ENCODE assay signal across 1 cellular context in genomic region chr1:81848880-81849500, GRCh38.
TF ChIP-seq lines count a peak whose summit lies in the region.

No MANE protein-coding gene starts in this region.

TF ChIP-seq in HepG2, 621 proteins besides CTCF, POLR2A, EP300 and RAD21 (continues in another document):
- TF ChIP-seq ZNF660 (CRISPR knock-in tag; IDR thresholded peaks at IDR 0.05; ENCODE audit: borderline replicate concordance, low read depth): no peak
- no peak for TF ChIP-seq NFKB2 (CRISPR knock-in tag; IDR thresholded peaks at IDR 0.05; ENCODE audit: borderline replicate concordance)
- TF ChIP-seq FOXA3 (CRISPR knock-in tag; IDR thresholded peaks at IDR 0.05): peak; percentile 72
- TF ChIP-seq SOX6 (IDR thresholded peaks at IDR 0.05): no peak
- TF ChIP-seq SOX6 (CRISPR knock-in tag; IDR thresholded peaks at IDR 0.05): peak; percentile 93
- TF ChIP-seq CSRNP2 (CRISPR knock-in tag; conservative IDR thresholded peaks at IDR 0.05; ENCODE audit: low read depth): no peak
- peak; percentile 72; the same call in 1 of the 2 replicates for TF ChIP-seq ETV5 (CRISPR knock-in tag; IDR thresholded peaks at IDR 0.05; ENCODE audit: borderline replicate concordance)
- TF ChIP-seq FOXP4 (CRISPR knock-in tag; IDR thresholded peaks at IDR 0.05): peak; percentile 55; the same call in 1 of the 2 replicates
- TF ChIP-seq FOXP1 (IDR thresholded peaks at IDR 0.05): peak; percentile 74
- peak; percentile 85 for TF ChIP-seq FOXP1 (CRISPR knock-in tag; IDR thresholded peaks at IDR 0.05)
- peak; percentile 75 for TF ChIP-seq CREM (IDR thresholded peaks at IDR 0.05)
- TF ChIP-seq CREM (CRISPR knock-in tag; IDR thresholded peaks at IDR 0.05): no peak
- TF ChIP-seq ZNF142 (CRISPR knock-in tag; IDR thresholded peaks at IDR 0.05): no peak
- no peak for TF ChIP-seq ZNF253 (CRISPR knock-in tag; IDR thresholded peaks at IDR 0.05; ENCODE audit: borderline replicate concordance)
- no peak for TF ChIP-seq ZNF430 (CRISPR knock-in tag; IDR thresholded peaks at IDR 0.05)
- no peak for TF ChIP-seq ZSCAN22 (CRISPR knock-in tag; IDR thresholded peaks at IDR 0.05)
- TF ChIP-seq SOX13 (IDR thresholded peaks at IDR 0.05): peak; percentile 90
- peak in 1 of 2 experiments; percentile 98; a peak in 2 of 4 replicates for TF ChIP-seq SOX13 (CRISPR knock-in tag; conservative IDR thresholded peaks at IDR 0.05 in 1 of 2, IDR thresholded peaks at IDR 0.05 in 1 of 2)
- no peak for TF ChIP-seq NR0B2 (CRISPR knock-in tag; IDR thresholded peaks at IDR 0.05)
- no peak for TF ChIP-seq ZNF7 (CRISPR knock-in tag; IDR thresholded peaks at IDR 0.05)
- no peak for TF ChIP-seq ZNF20 (CRISPR knock-in tag; IDR thresholded peaks at IDR 0.05)
- TF ChIP-seq SAP130 (CRISPR knock-in tag; IDR thresholded peaks at IDR 0.05; ENCODE audit: low read depth): peak; percentile 43; the same call in 1 of the 2 replicates
- TF ChIP-seq SNAPC5 (CRISPR knock-in tag; IDR thresholded peaks at IDR 0.05; ENCODE audit: borderline replicate concordance): no peak
- TF ChIP-seq NR2F1 (CRISPR knock-in tag; IDR thresholded peaks at IDR 0.05): no peak
- peak; percentile 63 for TF ChIP-seq HHEX (CRISPR knock-in tag; IDR thresholded peaks at IDR 0.05)
- TF ChIP-seq CREB1 (IDR thresholded peaks at IDR 0.05): no peak
- TF ChIP-seq CREB1 (CRISPR knock-in tag; IDR thresholded peaks at IDR 0.05): peak; percentile 51
- TF ChIP-seq RXRA (CRISPR knock-in tag; IDR thresholded peaks at IDR 0.05): no peak
- TF ChIP-seq GFI1 (CRISPR knock-in tag; IDR thresholded peaks at IDR 0.05; ENCODE audit: borderline replicate concordance): peak; percentile 64; the same call in 1 of the 2 replicates
- peak; percentile 46; the same call in 1 of the 2 replicates for TF ChIP-seq HDAC2 (CRISPR knock-in tag; IDR thresholded peaks at IDR 0.05)
- TF ChIP-seq HDAC1 (CRISPR knock-in tag; IDR thresholded peaks at IDR 0.05): peak; percentile 37; the same call in 1 of the 2 replicates
- no peak for TF ChIP-seq ZKSCAN8 (CRISPR knock-in tag; IDR thresholded peaks at IDR 0.05; ENCODE audit: borderline replicate concordance)
- TF ChIP-seq ASH2L (IDR thresholded peaks at IDR 0.05; ENCODE audit: insufficient read length, low read depth, low read length): peak; percentile 30
- no peak for TF ChIP-seq TOE1 (CRISPR knock-in tag; IDR thresholded peaks at IDR 0.05)
- TF ChIP-seq ZBTB26 (CRISPR knock-in tag; IDR thresholded peaks at IDR 0.05; ENCODE audit: borderline replicate concordance): no peak
- peak; percentile 96 for TF ChIP-seq TCF7 (IDR thresholded peaks at IDR 0.05; ENCODE audit: low read depth)
- TF ChIP-seq DBP (CRISPR knock-in tag; IDR thresholded peaks at IDR 0.05; ENCODE audit: not compliant biosample characterization): no peak
- TF ChIP-seq U2AF1 (optimal IDR thresholded peaks at IDR 0.05; ENCODE audit: low read depth, low read length): no peak
- TF ChIP-seq HMG20A (CRISPR knock-in tag; IDR thresholded peaks at IDR 0.05; ENCODE audit: borderline replicate concordance): peak; percentile 47; the same call in 1 of the 2 replicates
- 0 out of 2 replicates have a peak, but pooled peaks have one; percentile 45 for TF ChIP-seq HMG20B (CRISPR knock-in tag; conservative IDR thresholded peaks at IDR 0.05)
- peak; percentile 45; the same call in 1 of the 2 replicates for TF ChIP-seq NR2F2 (IDR thresholded peaks at IDR 0.05; ENCODE audit: borderline replicate concordance, low read depth)
- TF ChIP-seq ZNF780A (CRISPR knock-in tag; IDR thresholded peaks at IDR 0.05): no peak
- TF ChIP-seq SMARCC2 (IDR thresholded peaks at IDR 0.05): no peak
- no peak for TF ChIP-seq ZNF256 (CRISPR knock-in tag; conservative IDR thresholded peaks at IDR 0.05)
- no peak for TF ChIP-seq PCBP2 (optimal IDR thresholded peaks at IDR 0.05; ENCODE audit: low read depth, low read length, poor library complexity, severe bottlenecking)
- no peak for TF ChIP-seq NR2C2 (CRISPR knock-in tag; IDR thresholded peaks at IDR 0.05; ENCODE audit: borderline replicate concordance)
- TF ChIP-seq ZBTB34 (CRISPR knock-in tag; IDR thresholded peaks at IDR 0.05): no peak
- TF ChIP-seq ZNF138 (CRISPR knock-in tag; IDR thresholded peaks at IDR 0.05; ENCODE audit: low read depth): no peak
- no peak for TF ChIP-seq MAFK (conservative IDR thresholded peaks at IDR 0.05 in 1 of 2, IDR thresholded peaks at IDR 0.05 in 1 of 2; ENCODE audit: low read length in 2 of 2)
- no peak for TF ChIP-seq CHD2 (IDR thresholded peaks at IDR 0.05; ENCODE audit: low read depth, low read length)
- TF ChIP-seq ZNF207 (IDR thresholded peaks at IDR 0.05; ENCODE audit: borderline replicate concordance): no peak
- TF ChIP-seq IKZF1 (IDR thresholded peaks at IDR 0.05): no peak
- TF ChIP-seq THAP7 (CRISPR knock-in tag; IDR thresholded peaks at IDR 0.05): no peak
- TF ChIP-seq NR2F6 (IDR thresholded peaks at IDR 0.05): peak; percentile 42; the same call in 1 of the 2 replicates
- no peak for TF ChIP-seq NR2F6 (CRISPR knock-in tag; IDR thresholded peaks at IDR 0.05)
- TF ChIP-seq BCL6 (CRISPR knock-in tag; IDR thresholded peaks at IDR 0.05): peak; percentile 43
- no peak for TF ChIP-seq U2AF2 (IDR thresholded peaks at IDR 0.05; ENCODE audit: low read depth, low read length)
